In genomic region chr17:19386974-19387920, GRCh38 we compare ENCODE assay signal across 1 cellular context.
TF ChIP-seq lines count a peak whose summit lies in the region.

A gene with protein sequence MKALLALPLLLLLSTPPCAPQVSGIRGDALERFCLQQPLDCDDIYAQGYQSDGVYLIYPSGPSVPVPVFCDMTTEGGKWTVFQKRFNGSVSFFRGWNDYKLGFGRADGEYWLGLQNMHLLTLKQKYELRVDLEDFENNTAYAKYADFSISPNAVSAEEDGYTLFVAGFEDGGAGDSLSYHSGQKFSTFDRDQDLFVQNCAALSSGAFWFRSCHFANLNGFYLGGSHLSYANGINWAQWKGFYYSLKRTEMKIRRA (minus strand): TSS chr17:19387190. CDS start chr17:19387155, 35 bp downstream.

TF ChIP-seq in HEK293, 187 proteins besides CTCF, POLR2A, EP300 and RAD21 (continued from another document):
- TF ChIP-seq PRDM4 (tag by site-specific recombination; IDR thresholded peaks at IDR 0.05) (peak; percentile 60; the same call in 1 of the 2 replicates), ZNF624 (tag by site-specific recombination; IDR thresholded peaks at IDR 0.05) (no peak), ZNF692 (tag by site-specific recombination; IDR thresholded peaks at IDR 0.05) (peak; percentile 95), ZFHX2 (tag by site-specific recombination; conservative IDR thresholded peaks at IDR 0.05) (peak; percentile 94), ZSCAN30 (tag by site-specific recombination; IDR thresholded peaks at IDR 0.05) (peak; percentile 49; the same call in 1 of the 2 replicates), ZNF639 (tag by site-specific recombination; IDR thresholded peaks at IDR 0.05) (no peak), ZNF473 (tag by site-specific recombination; IDR thresholded peaks at IDR 0.05) (0 out of 2 replicates have a peak, but pooled peaks have one; percentile 18), SCRT2 (tag by site-specific recombination; IDR thresholded peaks at IDR 0.05) (peak; percentile 75), IKZF3 (tag by site-specific recombination; IDR thresholded peaks at IDR 0.05) (peak; percentile 89), ZIC2 (tag by site-specific recombination; IDR thresholded peaks at IDR 0.05) (peak; percentile 100), ZBTB20 (tag by site-specific recombination; IDR thresholded peaks at IDR 0.05) (peak; percentile 62; the same call in 1 of the 2 replicates), KLF8 (tag by site-specific recombination; IDR thresholded peaks at IDR 0.05) (no peak), ZBTB21 (tag by site-specific recombination; IDR thresholded peaks at IDR 0.05) (0 out of 2 replicates have a peak, but pooled peaks have one; percentile 20), GLIS1 (tag by site-specific recombination; IDR thresholded peaks at IDR 0.05) (peak; percentile 99), RBAK (tag by site-specific recombination; IDR thresholded peaks at IDR 0.05) (no peak), EGR2 (tag by site-specific recombination; IDR thresholded peaks at IDR 0.05; ENCODE audit: low read depth) (peak; percentile 58; the same call in 1 of the 2 replicates), ZBTB48 (tag by site-specific recombination; IDR thresholded peaks at IDR 0.05) (peak; percentile 55), GLIS2 (tag by site-specific recombination; IDR thresholded peaks at IDR 0.05) (peak; percentile 93), ZBTB8A (tag by site-specific recombination; IDR thresholded peaks at IDR 0.05) (peak; percentile 65; the same call in 1 of the 2 replicates)
